Comparison of ENCODE assay signal across 23 cellular contexts in genomic region chr1:77170687-77171086, GRCh38. TPM values are rescaled to one million over a fixed set of nuclear protein-coding genes. Genes with fewer than 3 reads are reported as not detected.
A peak's percentile ranks its signal among the peaks of the same experiment; 100 is the strongest.
DNase-seq lines count a peak whose midpoint lies in the region; ATAC-seq and TF ChIP-seq lines count a peak whose summit lies in the region.
"Had no signal": no experiment of that assay in that cellular context is flagged by ENCODE, and none has a peak within 500 bp of the region (broad histone marks: within the 10 kb centered on the region; RNA-seq: fewer than 3 reads in every experiment).

No MANE protein-coding gene starts in this region.

- peak; percentile 10 for DNase-seq in AG04449 (ENCODE audit: low read depth, low spot score)
- DNase-seq in EL = peak; percentile 32
- peak in 1 of 2 donors; percentile 11 for DNase-seq in foreskin keratinocyte
- no peak for DNase-seq in DMS53 treated with DMSO at 0.1 percent for 48 hours (lab: John Stamatoyannopoulos, UW; ENCODE audit: unreplicated experiment)
- DNase-seq in NCI-H774 (lab: John Stamatoyannopoulos, UW) = no peak
- no peak for DNase-seq in cardiac septum (ENCODE audit: low spot score)
- DNase-seq: activated CD4-positive, CD25-positive, alpha-beta regulatory T cell treated with anti-CD3 and anti-CD28 coated beads, Interleukin-2, amount 50 U/mL, for 72 hours; aorta; CD4-positive, alpha-beta memory T cell; effector memory CD4-positive, alpha-beta T cell; H9; head of caudate nucleus; KBM-7; left colon; naive thymus-derived CD4-positive, alpha-beta T cell; NCI-H1417; NCI-H524; stimulated activated CD4-positive, alpha-beta T cell treated with anti-CD3 and anti-CD28 coated beads, Interleukin-2, amount 100 ng/mL, for 48 hours; T-helper 1 cell; upper lobe of right lung had no signal

- H3K27me3 ChIP-seq in foreskin keratinocyte = no peaks in the 10 kb centered on the region
- H3K27me3 ChIP-seq: upper lobe of right lung had no signal

- no peaks in the 10 kb centered on the region for H3K4me1 ChIP-seq in foreskin keratinocyte
- H3K4me1 ChIP-seq: upper lobe of right lung had no signal

- H3K4me3 ChIP-seq in AG04449 (ENCODE audit: low read depth, low read length) = no peak overlapping the region
- H3K4me3 ChIP-seq: upper lobe of right lung had no signal

- peak overlapping the region; percentile 64 for H3K27ac ChIP-seq in angular gyrus (ENCODE audit: low read depth, low read length)
- H3K27ac ChIP-seq in foreskin keratinocyte = no peak overlapping the region
- H3K27ac ChIP-seq: upper lobe of right lung had no signal

- intact Hi-C loops in cardiac septum (cut with DNase I) = no loop called here

- ATAC-seq in foreskin keratinocyte (peak; percentile 21), HG03280 (IDR thresholded peaks at IDR 0.05; ENCODE audit: unreplicated experiment) (no peak)
- ATAC-seq: left colon; naive thymus-derived CD4-positive, alpha-beta T cell; Panc1; upper lobe of right lung had no signal

- TF ChIP-seq CTCF in AG04449 (IDR thresholded peaks at IDR 0.05; ENCODE audit: insufficient read depth, low read length, missing control alignments) (no peak), foreskin keratinocyte (conservative IDR thresholded peaks at IDR 0.05) (no peak)

- CTCF ChIA-PET in AG04449 (lab: Yijun Ruan, JAX) = interaction anchor here (1.4 kb wide), 1 partner anchor 18 kb away, joined by 4 read pairs; no protein-coding TSS in a partner anchor

- POLR2A ChIA-PET in AG04449 (lab: Yijun Ruan, JAX) = no interaction called here

RNA-seq across cellular contexts. Expression of gene PIGK, which starts 48.5 kb away (rescaled TPM):
- total RNA-seq in foreskin keratinocyte = 24.3 and 29.5 TPM in 2 replicates
- 11.9 and 18.1 TPM in 2 replicates for polyA plus RNA-seq in foreskin keratinocyte
- 24.1 TPM for total RNA-seq in cardiac septum

Comparison
In these comparisons a context has a peak if more than half of its experiments do, and no peak if none do; other contexts are left out.
1. DNase-seq: peak in AG04449 (single experiment) and EL (single experiment); none in DMS53 treated with DMSO at 0.1 percent for 48 hours (single experiment), NCI-H774 (single experiment) and cardiac septum (single experiment).